ENCODE assay signal across 1 cellular context in the genomic region with DNA sequence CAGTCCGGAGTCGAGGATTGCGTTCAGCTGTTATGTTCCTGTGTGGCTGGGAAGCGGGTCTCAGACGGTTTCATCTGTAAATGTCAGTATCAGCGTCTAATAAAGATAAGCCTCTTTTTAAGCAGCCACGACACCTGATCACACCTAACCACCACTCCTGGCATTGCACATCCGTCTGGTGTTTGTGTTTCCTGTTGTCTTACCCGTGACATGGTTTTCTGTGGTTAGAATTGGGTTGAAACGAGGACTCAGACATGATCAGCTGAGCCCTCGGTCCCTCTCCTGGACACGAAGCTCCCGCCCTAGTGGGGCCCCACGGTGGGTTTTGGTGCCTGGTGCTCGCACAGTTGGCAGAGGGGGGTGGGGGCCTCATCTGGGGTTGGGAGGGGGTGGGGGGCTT.
TF ChIP-seq lines count a peak whose summit lies in the region.

No MANE protein-coding gene starts in this region.

TF ChIP-seq in GM12878, 131 proteins besides CTCF, POLR2A, EP300 and RAD21 (continued from another document):
- TF ChIP-seq ZNF207 (IDR thresholded peaks at IDR 0.05; ENCODE audit: borderline replicate concordance), result no peak
